In genomic region chr10:119424591-119424975, GRCh38 we compare ENCODE assay signal across 17 cellular contexts.
A peak's percentile ranks its signal among the peaks of the same experiment; 100 is the strongest.
DNase-seq lines count a peak whose midpoint lies in the region; ATAC-seq and TF ChIP-seq lines count a peak whose summit lies in the region.
"Had no signal": no experiment of that assay in that cellular context is flagged by ENCODE, and none has a peak within 500 bp of the region (broad histone marks: within the 10 kb centered on the region; RNA-seq: fewer than 3 reads in every experiment).

No MANE protein-coding gene starts in this region.

- peak overlapping the region; percentile 33 for H3K27ac Mint-ChIP-seq in glutamatergic neuron (ENCODE audit: unreplicated experiment)
- H3K27ac Mint-ChIP-seq: B cell; CD14-positive monocyte; CD8-positive, alpha-beta T cell; GM23338 had no signal

- TF ChIP-seq EP300 in Ishikawa (IDR thresholded peaks at IDR 0.05; ENCODE audit: borderline replicate concordance) = no peak

- peak overlapping the region; percentile 85 for H3K4me2 ChIP-seq in BLaER1
- H3K4me2 ChIP-seq in osteoblast (ENCODE audit: insufficient read depth, low read length) = no peak overlapping the region
- H3K4me2 ChIP-seq: GM23338 had no signal

- TF ChIP-seq CTCF in glutamatergic neuron (IDR thresholded peaks at IDR 0.05; ENCODE audit: partially characterized antibody, unreplicated experiment) (no peak), osteoblast (IDR thresholded peaks at IDR 0.05; ENCODE audit: extremely low read depth, low read depth, low read length) (no peak)

- H2AFZ ChIP-seq in osteoblast (ENCODE audit: low read length) = no peak overlapping the region
- H2AFZ ChIP-seq: GM23338 had no signal

- H3K4me3 ChIP-seq in BLaER1 (no peak overlapping the region), osteoblast (ENCODE audit: insufficient read depth, low read length) (no peak overlapping the region)
- H3K4me3 ChIP-seq: GM23338 had no signal

- peaks cover 2% of the 10 kb centered on the region for H3K9me3 Mint-ChIP-seq in glutamatergic neuron (ENCODE audit: unreplicated experiment)
- H3K9me3 Mint-ChIP-seq: CD14-positive monocyte; CD8-positive, alpha-beta T cell; GM23338; IgD-negative memory B cell had no signal

- H3K4me1 Mint-ChIP-seq in glutamatergic neuron (ENCODE audit: low read depth, unreplicated experiment) = peaks cover 28% of the 10 kb centered on the region

- DNase-seq in glutamatergic neuron (no peak), osteoblast (ENCODE audit: insufficient read length, low spot score, missing footprints) (peak; percentile 66), NCI-H510A treated with DMSO at 0.1 percent for 48 hours (lab: John Stamatoyannopoulos, UW) (no peak), NCI-H446 treated with DMSO at 0.1 percent for 48 hours (lab: John Stamatoyannopoulos, UW) (no peak)
- DNase-seq: CD8-positive, alpha-beta T cell; COR-L47; DMS153; DMS79 treated with DMSO at 0.1 percent for 48 hours; EL; H7 had no signal

- peaks cover 9% of the 10 kb centered on the region for H3K36me3 Mint-ChIP-seq in glutamatergic neuron (ENCODE audit: unreplicated experiment)
- H3K36me3 Mint-ChIP-seq: IgD-negative memory B cell had no signal

- H3K9ac ChIP-seq in BLaER1 = no peak overlapping the region

- no peak for ATAC-seq in HG03378 (IDR thresholded peaks at IDR 0.05; ENCODE audit: unreplicated experiment)
- ATAC-seq: CD8-positive, alpha-beta T cell; GM23338 had no signal

- H3K27ac ChIP-seq in BLaER1 (no peak overlapping the region), osteoblast (ENCODE audit: low read depth, low read length) (no peak overlapping the region)

- no peak overlapping the region for H3K4me3 Mint-ChIP-seq in glutamatergic neuron (ENCODE audit: unreplicated experiment)
- H3K4me3 Mint-ChIP-seq: B cell; CD14-positive monocyte; CD8-positive, alpha-beta T cell; GM23338; IgD-negative memory B cell had no signal

- H3K4me1 ChIP-seq in BLaER1 (peaks cover 60% of the 10 kb centered on the region), osteoblast (ENCODE audit: insufficient read depth, low read length) (peaks cover 7% of the 10 kb centered on the region)

- H3K9me3 ChIP-seq in BLaER1 (no peaks in the 10 kb centered on the region), osteoblast (ENCODE audit: low read depth, low read length) (no peaks in the 10 kb centered on the region)

- H4K20me1 ChIP-seq in BLaER1 = no peaks in the 10 kb centered on the region
- H4K20me1 ChIP-seq in osteoblast (ENCODE audit: insufficient read depth, low read length) = peaks cover 5% of the 10 kb centered on the region

- H3K79me2 ChIP-seq in osteoblast (ENCODE audit: insufficient read depth, low read length) = no peaks in the 10 kb centered on the region

- no peak for TF ChIP-seq RAD21 in Ishikawa (IDR thresholded peaks at IDR 0.05; ENCODE audit: low read depth)

- peaks cover 10% of the 10 kb centered on the region for H3K27me3 Mint-ChIP-seq in glutamatergic neuron (ENCODE audit: unreplicated experiment)
- H3K27me3 Mint-ChIP-seq: B cell, IgD-negative memory B cell had no signal

- H3K27me3 ChIP-seq in BLaER1 (peaks cover 8% of the 10 kb centered on the region; the same call in 1 of the 2 replicates), osteoblast (ENCODE audit: insufficient read depth, low read length) (no peaks in the 10 kb centered on the region)

- H3K36me3 ChIP-seq in BLaER1 = no peaks in the 10 kb centered on the region
- H3K36me3 ChIP-seq in osteoblast (ENCODE audit: insufficient read depth, low read length) = peaks cover 9% of the 10 kb centered on the region

TF ChIP-seq in Ishikawa, 13 proteins besides CTCF, POLR2A, EP300 and RAD21:
- TF ChIP-seq MAX (IDR thresholded peaks at IDR 0.05) = no peak
- 0 out of 2 replicates have a peak, but pooled peaks have one; percentile 13 for TF ChIP-seq NFIC (IDR thresholded peaks at IDR 0.05)
